ENCODE assay signal across 12 cellular contexts in genomic region chr4:1047106-1047975, GRCh38. TPM values are rescaled to one million over a fixed set of nuclear protein-coding genes. Genes with fewer than 3 reads are reported as not detected.
A peak's percentile ranks its signal among the peaks of the same experiment; 100 is the strongest.
DNase-seq lines count a peak whose midpoint lies in the region; ATAC-seq and TF ChIP-seq lines count a peak whose summit lies in the region.
"Had no signal": no experiment of that assay in that cellular context is flagged by ENCODE, and none has a peak within 500 bp of the region (broad histone marks: within the 10 kb centered on the region; RNA-seq: fewer than 3 reads in every experiment).

No MANE protein-coding gene starts in this region.

- no peak for TF ChIP-seq CTCF in lower lobe of right lung (IDR thresholded peaks at IDR 0.05)
- TF ChIP-seq CTCF in upper lobe of left lung (IDR thresholded peaks at IDR 0.05), result no peak
- no peak for TF ChIP-seq CTCF in GM20000 (IDR thresholded peaks at IDR 0.05; ENCODE audit: extremely low read depth, missing control alignments)

- H3K36me3 Mint-ChIP-seq in activated CD4-positive, alpha-beta memory T cell treated with anti-CD3 and anti-CD28 coated beads for 36 hours, result no peaks in the 10 kb centered on the region
- H3K36me3 Mint-ChIP-seq: IgD-negative memory B cell had no signal

- no peak for TF ChIP-seq EP300 in upper lobe of left lung (IDR thresholded peaks at IDR 0.05)

- POLR2A ChIA-PET in activated CD4-positive, alpha-beta memory T cell treated with anti-CD3 and anti-CD28 coated beads for 36 hours (lab: Charles Lee), result no interaction called here

- no peak overlapping the region for H3K27ac Mint-ChIP-seq in activated CD4-positive, alpha-beta memory T cell treated with anti-CD3 and anti-CD28 coated beads for 36 hours
- H3K27ac Mint-ChIP-seq: activated T-helper 1 cell treated with anti-CD3 and anti-CD28 coated beads, Interleukin-12 subunit alpha, Interleukin-12 subunit beta, Interleukin-2, Interleukin-4 antibody, amounts not matched to agents 30 ng/mL and 10 ng/mL and 1 ng/mL, durations not matched to agents 14 hours and 24 hours and 36 hours; nephron progenitor cell had no signal

- H3K9me3 Mint-ChIP-seq in activated CD4-positive, alpha-beta memory T cell treated with anti-CD3 and anti-CD28 coated beads for 36 hours, result no peaks in the 10 kb centered on the region

- H3K36me3 ChIP-seq in lower lobe of right lung (no peaks in the 10 kb centered on the region), upper lobe of left lung (no peaks in the 10 kb centered on the region)

- H3K4me3 Mint-ChIP-seq in activated CD4-positive, alpha-beta memory T cell treated with anti-CD3 and anti-CD28 coated beads for 36 hours, result no peak overlapping the region
- H3K4me3 Mint-ChIP-seq: activated T-helper 1 cell treated with anti-CD3 and anti-CD28 coated beads, Interleukin-12 subunit alpha, Interleukin-12 subunit beta, Interleukin-2, Interleukin-4 antibody, amounts not matched to agents 30 ng/mL and 10 ng/mL and 1 ng/mL, durations not matched to agents 14 hours and 24 hours and 36 hours; nephron progenitor cell had no signal

- no peak for TF ChIP-seq POLR2A in upper lobe of left lung (IDR thresholded peaks at IDR 0.05)

- peaks cover 5% of the 10 kb centered on the region for H3K4me1 Mint-ChIP-seq in activated CD4-positive, alpha-beta memory T cell treated with anti-CD3 and anti-CD28 coated beads for 36 hours (ENCODE audit: low read depth)

- CTCF ChIA-PET in activated CD4-positive, alpha-beta memory T cell treated with anti-CD3 and anti-CD28 coated beads for 36 hours (lab: Charles Lee), result no interaction called here

- H3K27me3 ChIP-seq in lower lobe of right lung (ENCODE audit: low read depth) (peaks cover 45% of the 10 kb centered on the region), upper lobe of left lung (peaks cover 0 to 10% (median 8%) of the 10 kb centered on the region in 4 donors)

- H3K27me3 Mint-ChIP-seq in activated CD4-positive, alpha-beta memory T cell treated with anti-CD3 and anti-CD28 coated beads for 36 hours, result peaks cover 31% of the 10 kb centered on the region

- DNase-seq in activated effector memory CD4-positive, alpha-beta T cell treated with anti-CD3 and anti-CD28 coated beads, Interleukin-2, amount 50 U/mL, for 16 hours, result peak; percentile 62
- DNase-seq in activated effector memory CD4-positive, alpha-beta T cell treated with Interleukin-2 at 50 U/mL for 16 hours, result no peak
- DNase-seq in dermis blood vessel endothelial cell, result peak; percentile 35
- peak; percentile 50 for DNase-seq in lower lobe of right lung
- DNase-seq in upper lobe of left lung, result peak in 1 of 2 donors; percentile 85
- no peak for DNase-seq in NCI-H510A (lab: John Stamatoyannopoulos, UW)
- DNase-seq in GM20000 (ENCODE audit: low spot score), result no peak
- no peak for DNase-seq in activated CD4-positive, alpha-beta memory T cell treated with anti-CD3 and anti-CD28 coated beads for 36 hours
- DNase-seq: SIG-M5 had no signal

- ATAC-seq in lower lobe of right lung (no peak), upper lobe of left lung (ENCODE audit: low FRiP score in 2 of 2) (no peak)

- peak overlapping the region; percentile 33 for H3K4me3 ChIP-seq in lower lobe of right lung
- H3K4me3 ChIP-seq in upper lobe of left lung, result peak overlapping the region in 3 of 4 donors; percentile 13 to 28 (median 21)

- intact Hi-C loops in lower lobe of right lung (cut with DNase I), result no loop called here
- intact Hi-C loops in activated CD4-positive, alpha-beta memory T cell treated with anti-CD3 and anti-CD28 coated beads for 36 hours (cut with micrococcal nuclease), result no loop called here

- no peaks in the 10 kb centered on the region for H3K9me3 ChIP-seq in lower lobe of right lung
- no peaks in the 10 kb centered on the region for H3K9me3 ChIP-seq in upper lobe of left lung

- peak overlapping the region; percentile 12 for H3K27ac ChIP-seq in lower lobe of right lung
- peak overlapping the region in 3 of 4 donors; percentile 5 to 54 (median 42) for H3K27ac ChIP-seq in upper lobe of left lung

- 48 to 49% methylated on average over 17 to 35 of the region's 41 CpGs for WGBS in upper lobe of left lung, 2 donors

- H3K4me1 ChIP-seq in lower lobe of right lung, result peaks cover 30% of the 10 kb centered on the region
- H3K4me1 ChIP-seq in upper lobe of left lung, result peaks cover 25 to 36% (median 27%) of the 10 kb centered on the region in 4 donors

RNA-seq across cellular contexts. Expression of gene FGFRL1, which starts 35.9 kb away (rescaled TPM):
- total RNA-seq in dermis blood vessel endothelial cell (12.8 and 20.8 TPM in 2 replicates), lower lobe of right lung (23.4 TPM), upper lobe of left lung (10 to 100 TPM; 21.0 to 32.4 (median 25.6) TPM)
- total RNA-seq in activated CD4-positive, alpha-beta memory T cell treated with anti-CD3 and anti-CD28 coated beads for 36 hours, result 10 to 100 TPM; 12.2 to 15.1 TPM

RNA-seq across cellular contexts. Expression of gene SLC26A1, which starts 54.1 kb away (rescaled TPM):
- 0.19 TPM in 1 of 2 replicates, not detected in the other for total RNA-seq in dermis blood vessel endothelial cell
- total RNA-seq in lower lobe of right lung, result 1.0 TPM
- 1 to 10 TPM in 1 of 6 donors, under 1 TPM in 5; 0.39 to 2.1 (median 0.68) TPM for total RNA-seq in upper lobe of left lung
- not detected for total RNA-seq in activated CD4-positive, alpha-beta memory T cell treated with anti-CD3 and anti-CD28 coated beads for 36 hours

Comparison
In these comparisons a context has a peak if more than half of its experiments do, and no peak if none do; other contexts are left out.
1. DNase-seq: peak in activated effector memory CD4-positive, alpha-beta T cell treated with anti-CD3 and anti-CD28 coated beads, Interleukin-2, amount 50 U/mL, for 16 hours (single experiment), dermis blood vessel endothelial cell (single experiment) and lower lobe of right lung (single experiment); none in activated effector memory CD4-positive, alpha-beta T cell treated with Interleukin-2 at 50 U/mL for 16 hours (single experiment), NCI-H510A (single experiment), GM20000 (single experiment) and activated CD4-positive, alpha-beta memory T cell treated with anti-CD3 and anti-CD28 coated beads for 36 hours (single experiment).